In the genomic region with DNA sequence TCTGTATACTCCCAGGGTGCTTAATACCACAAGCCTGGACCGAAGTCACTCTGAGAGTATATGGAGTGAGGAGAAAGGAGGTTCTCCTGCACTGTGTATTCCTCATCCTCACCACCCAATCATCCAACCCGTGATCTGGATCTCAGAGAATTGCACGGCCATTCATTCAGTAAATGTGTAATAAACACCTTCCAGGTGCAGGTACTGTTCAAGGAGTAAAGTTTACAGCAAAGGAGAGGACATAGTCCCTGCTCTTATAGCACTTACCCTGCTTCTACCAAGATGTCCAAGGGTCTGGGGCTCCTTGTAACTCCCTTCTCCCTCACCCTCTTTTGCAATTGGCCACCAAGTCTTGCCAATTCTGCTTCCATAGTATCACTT, we compare ENCODE assay signal across 19 cellular contexts.
DNase-seq lines count a peak whose midpoint lies in the region; ATAC-seq and TF ChIP-seq lines count a peak whose summit lies in the region.
"Had no signal": no experiment of that assay in that cellular context is flagged by ENCODE, and none has a peak within 500 bp of the region (broad histone marks: within the 10 kb centered on the region; RNA-seq: fewer than 3 reads in every experiment).

No MANE protein-coding gene starts in this region.

- 99% methylated on average over 3 of the region's 3 CpGs for WGBS in prostate gland

- no peaks in the 10 kb centered on the region for H3K36me3 ChIP-seq in Peyer's patch
- no peaks in the 10 kb centered on the region for H3K36me3 ChIP-seq in prostate gland
- H3K36me3 ChIP-seq: BE2C, gastrocnemius medialis, pancreas, SJSA1, tibial nerve had no signal

- DNase-seq in T-helper 1 cell, result no peak
- DNase-seq in Peyer's patch, result no peak
- no peak for DNase-seq in effector memory CD8-positive, alpha-beta T cell
- no peak for DNase-seq in prostate gland (ENCODE audit: low spot score)
- no peak for DNase-seq in NCI-H526 treated with DMSO at 0.1 percent for 48 hours (lab: John Stamatoyannopoulos, UW)
- no peak for DNase-seq in activated T-cell treated with anti-CD3 and anti-CD28 coated beads, Interleukin-2, amount 50 U/mL, for 1 hour
- DNase-seq in effector CD4-positive, alpha-beta T cell, result no peak
- DNase-seq: amniotic stem cell; BE2C; MV-4-11; NCI-H2029 treated with DMSO at 0.1 percent for 48 hours; NCI-H524; pancreas; stimulated activated CD4-positive, alpha-beta T cell treated with anti-CD3 and anti-CD28 coated beads, Interleukin-4, amount 100 ng/mL, for 4 hours had no signal

- H3K4me1 Mint-ChIP-seq in T-helper 1 cell treated with Interleukin-12 subunit alpha and Interleukin-12 subunit beta and Interleukin-4 antibody, amounts not matched to agents 30 μg/mL and 1 μg/mL, for 36 hours (ENCODE audit: low read depth), result peaks cover 44% of the 10 kb centered on the region
- peaks cover 11 to 18% of the 10 kb centered on the region in 2 donors for H3K4me1 Mint-ChIP-seq in effector memory CD8-positive, alpha-beta T cell (ENCODE audit: low read depth in 2 of 2)

- no peaks in the 10 kb centered on the region for H3K27me3 Mint-ChIP-seq in T-helper 1 cell treated with Interleukin-12 subunit alpha and Interleukin-12 subunit beta and Interleukin-4 antibody, amounts not matched to agents 30 μg/mL and 1 μg/mL, for 36 hours (ENCODE audit: low read depth)
- H3K27me3 Mint-ChIP-seq in effector memory CD8-positive, alpha-beta T cell, result no peaks in the 10 kb centered on the region

- intact Hi-C loops in prostate gland (cut with DNase I), result no loop called here

- H3K27ac ChIP-seq in Peyer's patch (peak overlapping the region; percentile 48 to 92 (median 70)), prostate gland (peak overlapping the region; percentile 70 to 75)
- H3K27ac ChIP-seq: 22Rv1, SJSA1 had no signal

- no peak overlapping the region for H3K4me3 ChIP-seq in Peyer's patch
- no peak overlapping the region for H3K4me3 ChIP-seq in prostate gland
- H3K4me3 ChIP-seq: gastrocnemius medialis, pancreas, SJSA1, tibial nerve had no signal

- peaks cover 5% of the 10 kb centered on the region for H3K9me3 Mint-ChIP-seq in T-helper 1 cell treated with Interleukin-12 subunit alpha and Interleukin-12 subunit beta and Interleukin-4 antibody, amounts not matched to agents 30 μg/mL and 1 μg/mL, for 36 hours
- no peaks in the 10 kb centered on the region for H3K9me3 Mint-ChIP-seq in effector memory CD8-positive, alpha-beta T cell

- peaks cover 0 to 46% (median 7%) of the 10 kb centered on the region in 4 donors for H3K4me1 ChIP-seq in Peyer's patch
- peaks cover 8% of the 10 kb centered on the region for H3K4me1 ChIP-seq in prostate gland (replicated peaks)
- H3K4me1 ChIP-seq: BE2C had no signal

- H3K4me3 Mint-ChIP-seq in T-helper 1 cell treated with Interleukin-12 subunit alpha and Interleukin-12 subunit beta and Interleukin-4 antibody, amounts not matched to agents 30 μg/mL and 1 μg/mL, for 36 hours, result no peak overlapping the region
- peak overlapping the region; percentile 0 to 3 for H3K4me3 Mint-ChIP-seq in effector memory CD8-positive, alpha-beta T cell

- peak overlapping the region; percentile 89 for H3K27ac Mint-ChIP-seq in T-helper 1 cell treated with Interleukin-12 subunit alpha and Interleukin-12 subunit beta and Interleukin-4 antibody, amounts not matched to agents 30 μg/mL and 1 μg/mL, for 36 hours
- H3K27ac Mint-ChIP-seq in effector memory CD8-positive, alpha-beta T cell, result peak overlapping the region in 1 of 2 donors; percentile 70

- peaks cover 8% of the 10 kb centered on the region for H3K36me3 Mint-ChIP-seq in T-helper 1 cell treated with Interleukin-12 subunit alpha and Interleukin-12 subunit beta and Interleukin-4 antibody, amounts not matched to agents 30 μg/mL and 1 μg/mL, for 36 hours (ENCODE audit: low read depth)
- H3K36me3 Mint-ChIP-seq in effector memory CD8-positive, alpha-beta T cell (ENCODE audit: insufficient read depth), result no peaks in the 10 kb centered on the region

- H3K27me3 ChIP-seq in Peyer's patch (no peaks in the 10 kb centered on the region), prostate gland (replicated peaks; ENCODE audit: insufficient read depth) (no peaks in the 10 kb centered on the region)
- H3K27me3 ChIP-seq: BE2C, gastrocnemius medialis, pancreas, SJSA1, tibial nerve had no signal

- TF ChIP-seq POLR2A in Peyer's patch (IDR thresholded peaks at IDR 0.05) (peak; percentile 27 to 44), prostate gland (IDR thresholded peaks at IDR 0.05) (no peak)

- TF ChIP-seq CTCF in Peyer's patch (IDR thresholded peaks at IDR 0.05) (peak in 1 of 6 experiments; percentile 6), prostate gland (IDR thresholded peaks at IDR 0.05) (no peak)

- no peak for ATAC-seq in effector memory CD8-positive, alpha-beta T cell (replicated peaks)

- H3K9me3 ChIP-seq in Peyer's patch (no peaks in the 10 kb centered on the region), prostate gland (no peaks in the 10 kb centered on the region)
- H3K9me3 ChIP-seq: BE2C, gastrocnemius medialis, pancreas, SJSA1, tibial nerve had no signal
